In the genomic region with DNA sequence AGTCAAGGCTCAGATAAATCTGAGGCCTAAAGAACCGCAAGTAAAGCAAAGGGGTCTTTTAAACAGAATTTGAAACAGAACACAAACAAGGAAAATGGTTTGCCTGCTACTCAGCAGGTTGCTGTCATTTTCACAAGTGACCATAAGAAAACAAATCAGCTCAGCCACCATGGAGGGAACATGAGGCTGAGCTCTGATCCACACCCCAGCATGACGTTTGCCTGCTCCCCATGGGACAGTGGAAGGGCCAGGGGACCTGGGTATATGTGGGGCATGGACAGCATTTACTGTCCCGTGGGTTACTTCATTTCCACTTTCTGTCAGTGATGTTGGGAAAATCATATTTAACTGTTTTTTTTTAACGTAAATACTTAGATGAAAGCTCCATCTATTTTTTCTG, we compare ENCODE assay signal across 23 cellular contexts.
"Had no signal": no experiment of that assay in that cellular context is flagged by ENCODE, and none has a peak within 500 bp of the region (broad histone marks: within the 10 kb centered on the region; RNA-seq: fewer than 3 reads in every experiment).

No MANE protein-coding gene starts in this region.

- H3K4me1 ChIP-seq: left lung, lower lobe of right lung, right atrium auricular region, right lobe of liver, tibial nerve, uterus had no signal

- H3K27ac ChIP-seq: left lung, lower lobe of right lung, ovary, right atrium auricular region, right lobe of liver, tibial nerve, uterus had no signal

- H3K36me3 ChIP-seq: left lung, lower lobe of right lung, ovary, right atrium auricular region, right lobe of liver, tibial nerve, uterus had no signal

- ATAC-seq: left colon; left lung; lower lobe of right lung; mucosa of descending colon; naive thymus-derived CD4-positive, alpha-beta T cell; natural killer cell treated with Interleukin-12 subunit alpha and Interleukin-12 subunit beta and Interleukin-15 and Interleukin-18, amount 100 ng/mL, for 72 hours; right lobe of liver; stimulated activated memory B cell treated with anti-CD40 and anti-IgM and Interleukin-4, amounts not matched to agents 10 μg/mL and 1 μg/mL and 100 μg/mL, for 72 hours; stimulated activated naive CD8-positive, alpha-beta T cell treated with anti-CD3 and anti-CD28 coated beads, Interleukin-15, amount 100 ng/mL, for 72 hours had no signal

- DNase-seq: immature natural killer cell; kidney; left colon; left lung; lower lobe of right lung; midbrain; mucosa of descending colon; naive thymus-derived CD4-positive, alpha-beta T cell; ovary; right lobe of liver; stimulated activated CD4-positive, alpha-beta T cell treated with anti-CD3 and anti-CD28 coated beads, Interleukin-1b, Interleukin-23, amount 100 ng/mL, for 48 hours; stimulated activated CD4-positive, alpha-beta T cell treated with anti-CD3 and anti-CD28 coated beads, Interleukin-2, amount 100 ng/mL, for 48 hours; stimulated activated CD4-positive, alpha-beta T cell treated with anti-CD3 and anti-CD28 coated beads, Interleukin-4, amount 100 ng/mL, for 4 hours; stimulated activated CD8-positive, alpha-beta memory T cell treated with anti-CD3 and anti-CD28 coated beads, Interleukin-4, amount 100 ng/mL, for 48 hours; stimulated activated naive CD4-positive, alpha-beta T cell treated with Interleukin-2 at 50 U/mL for 16 hours; stimulated activated naive CD8-positive, alpha-beta T cell treated with anti-CD3 and anti-CD28 coated beads, Interleukin-15, amount 100 ng/mL, for 72 hours; substantia nigra; uterus had no signal

- H3K9me3 ChIP-seq: lower lobe of right lung, mucosa of descending colon, ovary, right atrium auricular region, right lobe of liver, uterus had no signal

- H3K4me3 ChIP-seq: left lung, lower lobe of right lung, mucosa of descending colon, ovary, right atrium auricular region, right lobe of liver, smooth muscle cell, tibial nerve, uterus had no signal
